ENCODE assay signal across 11 cellular contexts in the genomic region with DNA sequence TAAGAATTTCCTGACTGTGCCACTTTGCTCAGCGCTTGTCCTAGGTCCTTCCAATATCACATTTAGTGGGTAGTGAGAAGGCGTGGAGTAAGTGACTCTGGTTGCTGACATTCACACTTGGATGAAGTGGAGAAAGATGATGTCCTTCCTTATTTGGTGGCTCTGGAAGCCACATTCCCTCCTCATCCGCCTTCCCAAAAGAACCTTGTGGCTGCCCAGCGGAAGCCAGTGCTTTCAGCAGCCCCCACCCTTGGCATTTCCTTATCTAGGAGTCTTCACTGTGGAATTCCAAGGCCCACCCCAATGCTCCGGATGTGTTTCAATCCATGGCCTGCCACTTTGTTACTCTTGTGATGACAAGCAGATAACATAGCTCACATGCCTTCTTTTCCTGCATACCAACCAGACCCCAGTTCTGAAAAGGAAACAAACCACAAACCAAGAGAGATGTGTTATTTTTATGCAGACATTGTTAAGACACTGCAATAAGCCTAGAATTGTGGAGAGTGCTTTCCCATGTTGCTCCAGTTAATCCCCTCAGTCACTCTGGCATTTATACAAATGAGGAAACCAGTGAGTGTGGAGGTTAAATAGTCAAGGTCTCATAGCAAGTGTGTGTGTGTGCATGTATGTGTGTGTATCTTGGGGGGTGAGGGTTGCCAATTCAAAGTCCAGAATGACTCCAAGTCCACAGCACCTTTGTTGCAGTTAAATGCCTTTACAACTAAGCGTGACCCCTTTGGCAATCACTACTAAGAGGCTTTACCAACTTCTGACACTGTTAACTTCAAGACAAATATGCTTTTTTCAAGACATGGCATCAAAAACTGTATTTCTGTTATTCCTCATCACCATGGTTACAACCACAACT. TPM values are rescaled to one million over a fixed set of nuclear protein-coding genes. Genes with fewer than 3 reads are reported as not detected.
A peak's percentile ranks its signal among the peaks of the same experiment; 100 is the strongest.
DNase-seq lines count a peak whose midpoint lies in the region; ATAC-seq and TF ChIP-seq lines count a peak whose summit lies in the region.
"Had no signal": no experiment of that assay in that cellular context is flagged by ENCODE, and none has a peak within 500 bp of the region (broad histone marks: within the 10 kb centered on the region; RNA-seq: fewer than 3 reads in every experiment).

No MANE protein-coding gene starts in this region.

- no peaks in the 10 kb centered on the region for H4K20me1 ChIP-seq in osteoblast (ENCODE audit: insufficient read depth, low read length)

- ATAC-seq in RWPE2 (ENCODE audit: low read depth) = no peak

- peak overlapping the region; percentile 76 for H3K4me2 ChIP-seq in osteoblast (ENCODE audit: insufficient read depth, low read length)

- H3K4me3 ChIP-seq in RWPE2 (ENCODE audit: severe bottlenecking) (no peak overlapping the region), fibroblast of the aortic adventitia (ENCODE audit: low read depth, low read length) (no peak overlapping the region), osteoblast (ENCODE audit: insufficient read depth, low read length) (peak overlapping the region; percentile 32)

- H3K9me3 ChIP-seq in RWPE2 (ENCODE audit: severe bottlenecking) (no peaks in the 10 kb centered on the region), osteoblast (ENCODE audit: low read depth, low read length) (no peaks in the 10 kb centered on the region)

- H3K79me2 ChIP-seq in osteoblast (ENCODE audit: insufficient read depth, low read length) = no peaks in the 10 kb centered on the region

- in situ Hi-C loops in ACHN (cut with HindIII; ENCODE audit: low pct_ligation_motif_present, low pct_unique_long_range_greater_than_20kb, low sequenced_read_pairs) = no loop called here

- H3K27ac ChIP-seq in C4-2B (peak overlapping the region; percentile 11; the same call in 1 of the 2 replicates), RWPE2 (ENCODE audit: poor library complexity, severe bottlenecking) (peak overlapping the region; percentile 51), osteoblast (ENCODE audit: low read depth, low read length) (peak overlapping the region; percentile 95)

- no peak overlapping the region for H2AFZ ChIP-seq in osteoblast (ENCODE audit: low read length)

- H3K36me3 ChIP-seq in RWPE2 (ENCODE audit: low read depth) = no peaks in the 10 kb centered on the region
- no peaks in the 10 kb centered on the region for H3K36me3 ChIP-seq in osteoblast (ENCODE audit: insufficient read depth, low read length)

- DNase-seq in RWPE2 (ENCODE audit: low spot score) (no peak), fibroblast of the aortic adventitia (ENCODE audit: low read depth) (peak; percentile 98), osteoblast (ENCODE audit: insufficient read length, low spot score, missing footprints) (peak; percentile 84), T-helper 9 cell (no peak), ACHN (no peak), mesenteric fat pad (ENCODE audit: low spot score) (no peak), GM19240 (ENCODE audit: insufficient read length, low spot score) (no peak)
- DNase-seq: activated CD4-positive, alpha-beta memory T cell treated with anti-CD3 and anti-CD28 coated beads for 36 hours; stimulated activated naive CD4-positive, alpha-beta T cell had no signal

- no peaks in the 10 kb centered on the region for H3K27me3 ChIP-seq in RWPE2 (ENCODE audit: insufficient read depth, poor library complexity, severe bottlenecking)
- H3K27me3 ChIP-seq in osteoblast (ENCODE audit: insufficient read depth, low read length) = no peaks in the 10 kb centered on the region

- H3K4me1 ChIP-seq in RWPE2 (ENCODE audit: insufficient read depth, poor library complexity, severe bottlenecking) (peaks cover 11% of the 10 kb centered on the region), osteoblast (ENCODE audit: insufficient read depth, low read length) (peaks cover 47% of the 10 kb centered on the region)

- TF ChIP-seq CTCF in C4-2B (conservative IDR thresholded peaks at IDR 0.05) = no peak
- TF ChIP-seq CTCF in RWPE2 (IDR thresholded peaks at IDR 0.05; ENCODE audit: poor library complexity, severe bottlenecking) = no peak
- TF ChIP-seq CTCF in fibroblast of the aortic adventitia (IDR thresholded peaks at IDR 0.05; ENCODE audit: insufficient read depth, low read length) = no peak
- no peak for TF ChIP-seq CTCF in osteoblast (IDR thresholded peaks at IDR 0.05; ENCODE audit: extremely low read depth, low read depth, low read length)

RNA-seq across cellular contexts. Expression of gene ANKRD1, which starts 10.3 kb away (rescaled TPM):
- total RNA-seq in fibroblast of the aortic adventitia (ENCODE audit: low replicate concordance) = 1.4 and 4.9 TPM in 2 replicates
- 27.7 and 52.1 TPM in 2 replicates for total RNA-seq in osteoblast
- total RNA-seq in mesenteric fat pad = 1.6 TPM
- total RNA-seq: activated CD4-positive, alpha-beta memory T cell treated with anti-CD3 and anti-CD28 coated beads for 36 hours; lower leg skin had no signal

RNA-seq across cellular contexts. Expression of gene RPP30, which starts 59.4 kb away (rescaled TPM):
- total RNA-seq in fibroblast of the aortic adventitia (ENCODE audit: low replicate concordance) (19.3 and 61.4 TPM in 2 replicates), osteoblast (43.1 and 47.1 TPM in 2 replicates), mesenteric fat pad (28.3 TPM)

Comparison
In these comparisons a context has a peak if more than half of its experiments do, and no peak if none do; other contexts are left out.
1. H3K27ac ChIP-seq: peak in every context shown above with its lines; median percentile 95 in osteoblast; 51 in RWPE2; 11 in C4-2B.
2. DNase-seq: peak in fibroblast of the aortic adventitia (single experiment) and osteoblast (single experiment); none in RWPE2 (single experiment), T-helper 9 cell (single experiment), ACHN (single experiment), mesenteric fat pad (single experiment) and GM19240 (single experiment).